ENCODE assay signal across 8 cellular contexts in genomic region chr14:52473557-52473956, GRCh38.
DNase-seq lines count a peak whose midpoint lies in the region; ATAC-seq, FAIRE-seq and TF ChIP-seq lines count a peak whose summit lies in the region.

No MANE protein-coding gene starts in this region.

- no peak for ATAC-seq in HG03097 (IDR thresholded peaks at IDR 0.05; ENCODE audit: low FRiP score, unreplicated experiment)
- ATAC-seq in GM19452 (IDR thresholded peaks at IDR 0.05; ENCODE audit: unreplicated experiment), result no peak

- DNase-seq in CD1c-positive myeloid dendritic cell (ENCODE audit: extremely low spot score), result peak; percentile 69
- no peak for DNase-seq in H54 (ENCODE audit: insufficient read length, low spot score)
- DNase-seq in SW480 (ENCODE audit: low spot score), result peak; percentile 53
- peak; percentile 55 for DNase-seq in iris pigment epithelial cell (ENCODE audit: low read depth)
- no peak for DNase-seq in activated CD8-positive, alpha-beta memory T cell treated with anti-CD3 and anti-CD28 coated beads for 24 hours
- DNase-seq in mucosa of gallbladder (ENCODE audit: low spot score), result no peak

- FAIRE-seq in H54 (lab: Jason Lieb, UNC), result peak; percentile 20

- TF ChIP-seq POLR2A in H54 (IDR thresholded peaks at IDR 0.05; ENCODE audit: low read depth, low read length), result no peak

Comparison
In these comparisons a context has a peak if more than half of its experiments do, and no peak if none do; other contexts are left out.
1. DNase-seq: peak in CD1c-positive myeloid dendritic cell (single experiment), SW480 (single experiment) and iris pigment epithelial cell (single experiment); none in H54 (single experiment), activated CD8-positive, alpha-beta memory T cell treated with anti-CD3 and anti-CD28 coated beads for 24 hours (single experiment) and mucosa of gallbladder (single experiment).